In genomic region chr18:26468931-26469340, GRCh38 we compare ENCODE assay signal across 9 cellular contexts.
DNase-seq lines count a peak whose midpoint lies in the region; ATAC-seq and TF ChIP-seq lines count a peak whose summit lies in the region.
"Had no signal": no experiment of that assay in that cellular context is flagged by ENCODE, and none has a peak within 500 bp of the region (broad histone marks: within the 10 kb centered on the region; RNA-seq: fewer than 3 reads in every experiment).

No MANE protein-coding gene starts in this region.

- intact Hi-C loops in esophagus muscularis mucosa (cut with DNase I), result no loop called here

- no peak for TF ChIP-seq EP300 in esophagus muscularis mucosa (IDR thresholded peaks at IDR 0.05)

- POLR2A ChIA-PET in BJ (lab: Charles Lee), result no interaction called here

- H3K4me1 ChIP-seq in esophagus muscularis mucosa (no peaks in the 10 kb centered on the region), thoracic aorta (ENCODE audit: control insufficient read depth in 1 of 2, low read depth in 2 of 2) (no peaks in the 10 kb centered on the region)

- H3K4me3 ChIP-seq in BJ (ENCODE audit: low read depth, low read length), result no peak overlapping the region
- no peak overlapping the region for H3K4me3 ChIP-seq in esophagus muscularis mucosa
- no peak overlapping the region for H3K4me3 ChIP-seq in thoracic aorta

- CTCF ChIA-PET in BJ (lab: Yijun Ruan, JAX), result interaction anchor here (0.8 to 2.4 kb wide), 7 partner anchors 8 to 100 kb away, joined by 3 to 10 read pairs (median 4); no protein-coding TSS in a partner anchor

- H3K27ac ChIP-seq in esophagus muscularis mucosa (replicated peaks in 1 of 4) (no peak overlapping the region), thoracic aorta (no peak overlapping the region)
- H3K27ac ChIP-seq: epithelial cell of prostate had no signal

- peak; percentile 62 for ATAC-seq in GM18873 (IDR thresholded peaks at IDR 0.05; ENCODE audit: low FRiP score, unreplicated experiment)
- peak; percentile 65 for ATAC-seq in HG03159 (IDR thresholded peaks at IDR 0.05; ENCODE audit: unreplicated experiment)
- ATAC-seq in thoracic aorta (ENCODE audit: insufficient number of reproducible peaks, low FRiP score, low read depth), result no peak
- ATAC-seq in HG03521 (IDR thresholded peaks at IDR 0.05; ENCODE audit: unreplicated experiment), result no peak

- H3K27me3 ChIP-seq in BJ (ENCODE audit: control insufficient read depth, insufficient read depth, low read length) (no peaks in the 10 kb centered on the region), esophagus muscularis mucosa (no peaks in the 10 kb centered on the region), thoracic aorta (replicated peaks; ENCODE audit: insufficient read depth) (no peaks in the 10 kb centered on the region)

- no peak for TF ChIP-seq POLR2A in esophagus muscularis mucosa (IDR thresholded peaks at IDR 0.05; ENCODE audit: low read depth)

- H3K9me3 ChIP-seq in esophagus muscularis mucosa (no peaks in the 10 kb centered on the region), thoracic aorta (no peaks in the 10 kb centered on the region)

- H3K36me3 ChIP-seq in BJ (ENCODE audit: control insufficient read depth, insufficient read depth, low read length) (0 out of 2 replicates have a peak, but pooled peaks cover 2% of the 10 kb centered on the region), esophagus muscularis mucosa (peaks cover 0 to 20% (median 2%) of the 10 kb centered on the region in 4 donors), thoracic aorta (no peaks in the 10 kb centered on the region)

- WGBS in esophagus muscularis mucosa, result 74% methylated on average over 4 of the region's 4 CpGs

- no peak for DNase-seq in BJ (ENCODE audit: low read depth)
- peak; percentile 90 for DNase-seq in NCI-H748 treated with DMSO at 0.1 percent for 48 hours (lab: John Stamatoyannopoulos, UW)
- DNase-seq in esophagus muscularis mucosa (ENCODE audit: extremely low spot score), result no peak
- DNase-seq in thoracic aorta (ENCODE audit: low spot score), result no peak
- DNase-seq in H4 (ENCODE audit: low spot score), result no peak

- peak; percentile 54 for TF ChIP-seq CTCF in BJ (IDR thresholded peaks at IDR 0.05; ENCODE audit: insufficient read depth, low read depth, low read length)
- TF ChIP-seq CTCF in esophagus muscularis mucosa (IDR thresholded peaks at IDR 0.05), result peak in 2 of 3 experiments; percentile 16 to 44
- peak; percentile 24 for TF ChIP-seq CTCF in thoracic aorta (IDR thresholded peaks at IDR 0.05)

Comparison
In these comparisons a context has a peak if more than half of its experiments do, and no peak if none do; other contexts are left out.
1. ATAC-seq: peak in GM18873 (single experiment) and HG03159 (single experiment); none in thoracic aorta (single experiment) and HG03521 (single experiment).
2. Peak in every context shown above with its lines, with median percentiles within 50 percentile points of each other: CTCF ChIP-seq.